8 cellular contexts compared by ENCODE assay signal in the genomic region with DNA sequence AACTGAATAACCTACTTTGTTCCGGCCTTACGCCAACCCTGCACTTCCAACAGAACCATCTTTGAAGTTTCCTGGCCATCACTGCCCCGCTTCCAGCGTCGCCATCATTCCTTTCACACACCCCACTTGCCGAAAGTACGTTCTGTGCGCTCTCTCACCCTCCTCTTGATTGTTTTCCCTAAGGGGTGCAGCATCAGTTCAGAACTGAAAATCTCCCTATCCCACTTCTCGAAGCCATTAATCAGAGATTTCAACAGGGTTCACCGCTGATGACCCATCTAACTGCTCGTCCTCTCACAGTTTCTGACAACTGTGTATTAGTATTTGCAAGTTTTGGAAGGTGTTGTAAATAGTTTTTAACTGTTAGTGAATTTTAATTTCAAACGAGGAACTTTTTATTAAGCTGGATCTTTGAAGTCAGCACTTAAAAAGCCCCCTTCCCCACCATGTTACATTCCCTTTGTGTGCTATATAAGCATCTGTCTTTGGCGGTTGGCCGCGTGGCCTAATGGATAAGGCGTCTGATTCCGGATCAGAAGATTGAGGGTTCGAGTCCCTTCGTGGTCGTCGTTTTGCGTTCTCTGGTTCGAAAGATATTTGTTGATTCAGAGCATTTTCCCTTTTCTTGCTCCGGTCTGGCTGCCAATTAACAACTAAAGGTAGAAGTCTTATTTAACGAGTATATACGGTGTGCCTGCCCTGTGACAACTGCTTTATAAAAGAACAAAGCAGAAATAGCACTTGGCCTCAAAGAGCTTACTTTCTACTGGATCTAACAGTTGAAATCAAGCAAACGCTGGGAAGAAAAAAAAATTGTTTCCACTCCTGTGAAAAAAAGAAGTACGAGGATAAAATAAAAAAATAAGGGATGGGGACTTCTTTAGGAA. TPM values are rescaled to one million over a fixed set of nuclear protein-coding genes. Genes with fewer than 3 reads are reported as not detected.
DNase-seq lines count a peak whose midpoint lies in the region; ATAC-seq and TF ChIP-seq lines count a peak whose summit lies in the region.

No MANE protein-coding gene starts in this region.

- H3K36me3 ChIP-seq in suprapubic skin: no peaks in the 10 kb centered on the region

- TF ChIP-seq CTCF in CD14-positive monocyte (IDR thresholded peaks at IDR 0.05) (no peak), foreskin keratinocyte (conservative IDR thresholded peaks at IDR 0.05) (no peak), nephron progenitor cell (IDR thresholded peaks at IDR 0.05) (no peak), suprapubic skin (IDR thresholded peaks at IDR 0.05) (no peak)

- H3K9me3 Mint-ChIP-seq in CD14-positive monocyte (peaks cover 6 to 25% (median 16%) of the 10 kb centered on the region in 7 donors), nephron progenitor cell (peaks cover 20% of the 10 kb centered on the region)

- 6% methylated on average over 28 of the region's 28 CpGs for WGBS in suprapubic skin

- intact Hi-C loops in CD14-positive monocyte (cut with micrococcal nuclease): no loop called here

- DNase-seq in CD14-positive monocyte (ENCODE audit: low spot score) (no peak), HK-2 (ENCODE audit: unreplicated experiment) (peak; percentile 79), OCI-M2 (lab: John Stamatoyannopoulos, UW; ENCODE audit: unreplicated experiment) (peak; percentile 88), foreskin keratinocyte (peak in 1 of 2 donors; percentile 56), nephron progenitor cell (peak; percentile 84), suprapubic skin (ENCODE audit: low spot score in 2 of 2) (no peak)
- peak; percentile 62 for DNase-seq in activated naive CD4-positive, alpha-beta T cell treated with Interleukin-2 at 50 U/mL for 16 hours

- H3K4me3 Mint-ChIP-seq in CD14-positive monocyte (peak overlapping the region; percentile 76 to 88), nephron progenitor cell (peak overlapping the region; percentile 90)

- H3K27ac Mint-ChIP-seq in CD14-positive monocyte (peak overlapping the region in 1 of 7 donors; percentile 50), nephron progenitor cell (peak overlapping the region; percentile 5)

- no peak for TF ChIP-seq EP300 in suprapubic skin (IDR thresholded peaks at IDR 0.05)

- no peaks in the 10 kb centered on the region for H3K9me3 ChIP-seq in suprapubic skin

- H3K4me1 ChIP-seq in foreskin keratinocyte: no peaks in the 10 kb centered on the region
- no peaks in the 10 kb centered on the region for H3K4me1 ChIP-seq in suprapubic skin

- H3K27me3 ChIP-seq in foreskin keratinocyte (peaks cover 41% of the 10 kb centered on the region), suprapubic skin (peaks cover 28% of the 10 kb centered on the region)

- H3K27me3 Mint-ChIP-seq in CD14-positive monocyte (ENCODE audit: low read depth in 3 of 3) (peaks cover 19 to 38% (median 36%) of the 10 kb centered on the region in 3 donors), nephron progenitor cell (ENCODE audit: low read depth, poor library complexity) (peaks cover 10% of the 10 kb centered on the region)

- H3K27ac ChIP-seq in foreskin keratinocyte (no peak overlapping the region), suprapubic skin (no peak overlapping the region)

- H3K4me1 Mint-ChIP-seq in CD14-positive monocyte: peaks cover 32% of the 10 kb centered on the region
- H3K4me1 Mint-ChIP-seq in nephron progenitor cell: peaks cover 15% of the 10 kb centered on the region

- no peak for TF ChIP-seq POLR2A in suprapubic skin (IDR thresholded peaks at IDR 0.05)

- H3K36me3 Mint-ChIP-seq in CD14-positive monocyte (no peaks in the 10 kb centered on the region), nephron progenitor cell (ENCODE audit: low read depth) (no peaks in the 10 kb centered on the region)

- peak; percentile 45 for ATAC-seq in foreskin keratinocyte
- ATAC-seq in GM21515 (IDR thresholded peaks at IDR 0.05; ENCODE audit: unreplicated experiment): no peak

- H3K4me3 ChIP-seq in suprapubic skin: peak overlapping the region; percentile 46

RNA-seq across cellular contexts. Expression of a gene that starts 42.6 kb away (rescaled TPM):
- 10 to 100 TPM; 42.2 to 44.0 TPM for polyA plus RNA-seq in CD14-positive monocyte
- total RNA-seq in foreskin keratinocyte: 50.9 and 60.1 TPM in 2 replicates
- polyA plus RNA-seq in foreskin keratinocyte: 35.0 and 37.5 TPM in 2 replicates
- total RNA-seq in suprapubic skin: 10 to 100 TPM; 30.0 to 48.0 (median 40.2) TPM

Comparison
In these comparisons a context has a peak if more than half of its experiments do, and no peak if none do; other contexts are left out.
1. DNase-seq: peak in HK-2 (single experiment), OCI-M2 (single experiment), activated naive CD4-positive, alpha-beta T cell treated with Interleukin-2 at 50 U/mL for 16 hours (single experiment) and nephron progenitor cell (single experiment); none in CD14-positive monocyte (single experiment) and suprapubic skin (0 of 2).